9 cellular contexts compared by ENCODE assay signal in genomic region chr14:36582011-36582873, GRCh38. TPM values are rescaled to one million over a fixed set of nuclear protein-coding genes. Genes with fewer than 3 reads are reported as not detected.
A peak's percentile ranks its signal among the peaks of the same experiment; 100 is the strongest.
DNase-seq lines count a peak whose midpoint lies in the region; ATAC-seq and TF ChIP-seq lines count a peak whose summit lies in the region.
"Had no signal": no experiment of that assay in that cellular context is flagged by ENCODE, and none has a peak within 500 bp of the region (broad histone marks: within the 10 kb centered on the region; RNA-seq: fewer than 3 reads in every experiment).

Gene NKX2-8 (minus strand): TSS chr14:36582614. CDS start chr14:36582389, 225 bp downstream.

- no peaks in the 10 kb centered on the region for H3K79me2 ChIP-seq in mammary epithelial cell (ENCODE audit: insufficient read depth, low read length)

- H3K36me3 Mint-ChIP-seq in stimulated activated naive CD8-positive, alpha-beta T cell treated with anti-CD3 and anti-CD28 coated beads, Interleukin-15, Interleukin-2, amounts not matched to agents 100 ng/mL and 50 ng/mL, for 24 hours (ENCODE audit: low read depth) = no peaks in the 10 kb centered on the region

- no peak within 1 kb of the TSS for H3K18ac ChIP-seq in mesenchymal stem cell (ENCODE audit: low read depth in 1 of 2, low read length in 2 of 2)

- H3K27me3 ChIP-seq in mammary epithelial cell (ENCODE audit: insufficient read depth, low read length) (peaks cover 24% of the 10 kb centered on the region), mesenchymal stem cell (ENCODE audit: control insufficient read depth in 1 of 2, insufficient read depth in 1 of 2, low read length in 2 of 2) (peaks cover 89 to 96% of the 10 kb centered on the region in 2 experiments)

- H4K91ac ChIP-seq in mesenchymal stem cell (ENCODE audit: low read length) = no peak within 1 kb of the TSS

- CTCF ChIA-PET in mammary epithelial cell (lab: Charles Lee; ENCODE audit: low non-redundant PET) = interaction anchor here (0.6 kb wide), 1 partner anchor 68 kb away, joined by 4 read pairs; no protein-coding TSS in a partner anchor

- no peak within 1 kb of the TSS for H2BK5ac ChIP-seq in mesenchymal stem cell (ENCODE audit: low read depth, low read length, poor library complexity, severe bottlenecking)

- BruUV-seq in mammary epithelial cell (replicated peaks; lab: Mats Ljungman, UMichigan) = no TSS peak

- in situ Hi-C loops in mammary epithelial cell (cut with MboI; ENCODE audit: low sequenced_read_pairs in 2 of 2) = no loop called here

- no peak within 1 kb of the TSS for H3K14ac ChIP-seq in mesenchymal stem cell (ENCODE audit: low read length in 2 of 2)

- H3K79me1 ChIP-seq in mesenchymal stem cell (replicated peaks; ENCODE audit: low read length, poor library complexity, severe bottlenecking) = no peaks in the 10 kb centered on the region

- TF ChIP-seq CTCF in mammary epithelial cell (conservative IDR thresholded peaks at IDR 0.05 in 1 of 2, IDR thresholded peaks at IDR 0.05 in 1 of 2; ENCODE audit: extremely low read depth in 1 of 2, insufficient read depth in 1 of 2, low read depth in 1 of 2, low read length in 2 of 2) = no peak

- no peaks in the 10 kb centered on the region for H3K9me3 ChIP-seq in mammary epithelial cell (replicated peaks; ENCODE audit: insufficient read depth, low read length)
- H3K9me3 ChIP-seq in mesenchymal stem cell (ENCODE audit: control insufficient read depth, low read length) = no peaks in the 10 kb centered on the region

- H3K27me3 Mint-ChIP-seq in stimulated activated naive CD8-positive, alpha-beta T cell treated with anti-CD3 and anti-CD28 coated beads, Interleukin-15, Interleukin-2, amounts not matched to agents 100 ng/mL and 50 ng/mL, for 24 hours = peaks cover 58% of the 10 kb centered on the region

- H3K4me3 ChIP-seq in mammary epithelial cell (replicated peaks in 1 of 3; ENCODE audit: insufficient read depth in 1 of 3, low read depth in 2 of 3, low read length in 3 of 3) = peak within 1 kb of the TSS; percentile 51 to 64 (median 53)
- H3K4me3 ChIP-seq in mesenchymal stem cell (ENCODE audit: insufficient read depth in 1 of 2, low read depth in 1 of 2, low read length in 2 of 2) = peak within 1 kb of the TSS; percentile 54 to 79

- dilution Hi-C loops in mammary epithelial cell (cut with HindIII; ENCODE audit: low sequenced_read_pairs) = no loop called here

- peaks cover 15% of the 10 kb centered on the region for H3K4me1 ChIP-seq in mammary epithelial cell (ENCODE audit: insufficient read depth, low read length)
- peaks cover 32% of the 10 kb centered on the region for H3K4me1 ChIP-seq in mesenchymal stem cell (ENCODE audit: control insufficient read depth, insufficient read depth, low read depth, low read length)

- no peak within 1 kb of the TSS for H3K27ac Mint-ChIP-seq in stimulated activated naive CD8-positive, alpha-beta T cell treated with anti-CD3 and anti-CD28 coated beads, Interleukin-15, Interleukin-2, amounts not matched to agents 100 ng/mL and 50 ng/mL, for 24 hours

- intact Hi-C loops in mammary epithelial cell (cut with micrococcal nuclease) = no loop called here

- H3K4ac ChIP-seq in mesenchymal stem cell (ENCODE audit: low read depth in 1 of 2, low read length in 2 of 2) = no peak within 1 kb of the TSS

- H3K27ac ChIP-seq in mammary epithelial cell (ENCODE audit: insufficient read depth, low read depth, low read length) (no peak within 1 kb of the TSS), mesenchymal stem cell (ENCODE audit: low read length, poor library complexity, severe bottlenecking) (no peak within 1 kb of the TSS)

- no peak within 1 kb of the TSS for H2BK12ac ChIP-seq in mesenchymal stem cell (ENCODE audit: low read length in 2 of 2)

- no CpG with 5 or more reads among the region's 62 CpGs for WGBS in mammary epithelial cell (ENCODE audit: low coverage, missing lambda C conversion rate)
- WGBS in mesenchymal stem cell = 2% methylated on average over 32 of the region's 62 CpGs

- no peaks in the 10 kb centered on the region for H3K4me1 Mint-ChIP-seq in stimulated activated naive CD8-positive, alpha-beta T cell treated with anti-CD3 and anti-CD28 coated beads, Interleukin-15, Interleukin-2, amounts not matched to agents 100 ng/mL and 50 ng/mL, for 24 hours (ENCODE audit: low read depth)

- H3K4me3 Mint-ChIP-seq in stimulated activated naive CD8-positive, alpha-beta T cell treated with anti-CD3 and anti-CD28 coated beads, Interleukin-15, Interleukin-2, amounts not matched to agents 100 ng/mL and 50 ng/mL, for 24 hours = peak within 1 kb of the TSS; percentile 39

- no peak within 1 kb of the TSS for H3K23ac ChIP-seq in mesenchymal stem cell (ENCODE audit: low read length in 2 of 2)

- no peak within 1 kb of the TSS for H2BK15ac ChIP-seq in mesenchymal stem cell (ENCODE audit: low read depth, poor library complexity, severe bottlenecking)

- H2AFZ ChIP-seq in mammary epithelial cell (ENCODE audit: low read depth, low read length) (peak within 1 kb of the TSS; percentile 93), mesenchymal stem cell (ENCODE audit: low read depth, low read length) (no peak within 1 kb of the TSS)

- H3K36me3 ChIP-seq in mammary epithelial cell (ENCODE audit: insufficient read depth, low read length) (no peaks in the 10 kb centered on the region), mesenchymal stem cell (ENCODE audit: control insufficient read depth in 1 of 2, insufficient read depth in 2 of 2, low read depth in 1 of 2, low read length in 2 of 2) (no peaks in the 10 kb centered on the region)

- H2BK120ac ChIP-seq in mesenchymal stem cell (ENCODE audit: low read depth, low read length) = no peak within 1 kb of the TSS

- H3K9ac ChIP-seq in mammary epithelial cell (ENCODE audit: insufficient read depth, low read length) (no peak within 1 kb of the TSS), mesenchymal stem cell (ENCODE audit: low read length) (no peak within 1 kb of the TSS)

- no peak within 1 kb of the TSS for H2AK5ac ChIP-seq in mesenchymal stem cell (ENCODE audit: low read length, severe bottlenecking)

- no peaks in the 10 kb centered on the region for H4K20me1 ChIP-seq in mammary epithelial cell (ENCODE audit: insufficient read depth, low read length)

- ATAC-seq in stimulated activated naive CD8-positive, alpha-beta T cell treated with anti-CD3 and anti-CD28 coated beads, Interleukin-15, Interleukin-2, amounts not matched to agents 100 U/mL and 50 U/mL, for 24 hours = no peak
- ATAC-seq in HG03469 (IDR thresholded peaks at IDR 0.05; ENCODE audit: unreplicated experiment) = no peak

- no peaks in the 10 kb centered on the region for H3K9me3 Mint-ChIP-seq in stimulated activated naive CD8-positive, alpha-beta T cell treated with anti-CD3 and anti-CD28 coated beads, Interleukin-15, Interleukin-2, amounts not matched to agents 100 ng/mL and 50 ng/mL, for 24 hours

- peak within 1 kb of the TSS; percentile 97 for H3K4me2 ChIP-seq in mammary epithelial cell (ENCODE audit: insufficient read depth, low read depth, low read length)
- peak within 1 kb of the TSS; percentile 91 for H3K4me2 ChIP-seq in mesenchymal stem cell (ENCODE audit: low read length, poor library complexity, severe bottlenecking)

- H4K8ac ChIP-seq in mesenchymal stem cell (ENCODE audit: low read length) = no peak within 1 kb of the TSS

- DNase-seq in stimulated activated naive CD8-positive, alpha-beta T cell treated with anti-CD3 and anti-CD28 coated beads, Interleukin-15, Interleukin-2, amounts not matched to agents 100 U/mL and 50 U/mL, for 24 hours = no peak
- peak; percentile 19 for DNase-seq in mammary epithelial cell
- DNase-seq in mesenchymal stem cell = no peak
- DNase-seq in T-helper 9 cell = no peak
- DNase-seq in RPMI8226 = no peak
- no peak for DNase-seq in foreskin melanocyte

RNA-seq across cellular contexts. Expression of gene NKX2-8, which starts in this region (rescaled TPM):
- 1 to 10 TPM in 1 of 2 donors, under 1 TPM in 1; 0.96 to 2.8 TPM for total RNA-seq in mammary epithelial cell
- polyA plus RNA-seq in mammary epithelial cell = 0.05 TPM
- not detected for polyA minus RNA-seq in mammary epithelial cell
- not detected for polyA plus RNA-seq in mesenchymal stem cell (2013, experiment 1 of 2)
- polyA plus RNA-seq in mesenchymal stem cell (2013, experiment 2 of 2) = not detected
- total RNA-seq: temporal lobe had no signal
